ENCODE assay signal across 1 cellular context in genomic region chr10:107914450-107915276, GRCh38.
TF ChIP-seq lines count a peak whose summit lies in the region.

No MANE protein-coding gene starts in this region.

TF ChIP-seq in SK-N-SH treated with all-trans-retinoic acid at 6 μM for 48 hours, 23 proteins besides CTCF, POLR2A, EP300 and RAD21 (continued from another document):
- TF ChIP-seq TSHZ2 (CRISPR knock-in tag; IDR thresholded peaks at IDR 0.05), result no peak
